8 cellular contexts compared by ENCODE assay signal in the genomic region with DNA sequence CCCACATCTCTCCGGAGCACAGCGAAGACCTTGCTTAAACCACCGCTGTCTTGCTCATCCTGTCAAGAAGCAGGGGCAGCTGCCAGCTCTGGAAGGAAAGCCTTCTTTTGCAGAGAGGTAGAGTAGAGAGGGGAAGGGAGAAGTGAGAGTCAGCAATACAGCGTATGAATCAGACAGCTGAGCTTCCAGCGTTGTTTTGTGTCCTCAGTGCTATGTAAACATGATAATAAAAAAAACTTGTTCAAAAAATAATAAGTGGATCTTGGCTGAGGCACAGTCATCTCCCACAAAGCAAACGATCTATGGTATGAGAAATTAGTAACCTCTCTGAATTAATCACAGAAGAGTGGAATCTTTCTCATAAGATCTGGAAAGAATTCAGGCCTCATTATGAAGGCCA. TPM values are rescaled to one million over a fixed set of nuclear protein-coding genes. Genes with fewer than 3 reads are reported as not detected.
DNase-seq lines count a peak whose midpoint lies in the region; ATAC-seq and TF ChIP-seq lines count a peak whose summit lies in the region.

No MANE protein-coding gene starts in this region.

- H3K27ac Mint-ChIP-seq in MCF 10A (ENCODE audit: low read depth, unreplicated experiment): peak overlapping the region; percentile 78
- H3K27ac Mint-ChIP-seq in naive thymus-derived CD8-positive, alpha-beta T cell: peak overlapping the region in 6 of 10 donors; percentile 25 to 86 (median 70)

- no TSS peak for BruUV-seq in MCF 10A (replicated peaks; lab: Mats Ljungman, UMichigan)

- ATAC-seq in HG03432 (IDR thresholded peaks at IDR 0.05; ENCODE audit: unreplicated experiment): peak; percentile 67
- no peak for ATAC-seq in naive thymus-derived CD8-positive, alpha-beta T cell
- no peak for ATAC-seq in HG03196 (IDR thresholded peaks at IDR 0.05; ENCODE audit: unreplicated experiment)
- ATAC-seq in GM19351 (IDR thresholded peaks at IDR 0.05; ENCODE audit: unreplicated experiment): no peak
- no peak for ATAC-seq in GM18909 (IDR thresholded peaks at IDR 0.05; ENCODE audit: poor library complexity, unreplicated experiment)

- no peak for TF ChIP-seq CTCF in MCF 10A (IDR thresholded peaks at IDR 0.05; ENCODE audit: unreplicated experiment)

- intact Hi-C loops in MCF 10A (cut with micrococcal nuclease): no loop called here

- H3K9me3 Mint-ChIP-seq in MCF 10A (ENCODE audit: unreplicated experiment): no peaks in the 10 kb centered on the region
- H3K9me3 Mint-ChIP-seq in naive thymus-derived CD8-positive, alpha-beta T cell: no peaks in the 10 kb centered on the region

- peaks cover 6% of the 10 kb centered on the region for H3K36me3 Mint-ChIP-seq in MCF 10A (ENCODE audit: insufficient read depth, unreplicated experiment)
- H3K36me3 Mint-ChIP-seq in naive thymus-derived CD8-positive, alpha-beta T cell: no peaks in the 10 kb centered on the region

- H3K4me3 Mint-ChIP-seq in MCF 10A (ENCODE audit: unreplicated experiment): peak overlapping the region; percentile 35
- peak overlapping the region in 7 of 10 donors; percentile 20 to 88 (median 62) for H3K4me3 Mint-ChIP-seq in naive thymus-derived CD8-positive, alpha-beta T cell

- POLR2A ChIA-PET in MCF 10A (lab: Yijun Ruan, JAX): interaction anchor here (0.7 to 1.9 kb wide), 10 partner anchors 8 to 1291 kb away, joined by 3 to 18 read pairs (median 4); a partner anchor contains a TSS
- POLR2A ChIA-PET in naive thymus-derived CD8-positive, alpha-beta T cell (lab: Charles Lee): no interaction called here

- CTCF ChIA-PET in MCF 10A (lab: Yijun Ruan, JAX): interaction anchor here (0.6 to 1.5 kb wide), 3 partner anchors 13 to 326 kb away, joined by 3 to 11 read pairs (median 4); no protein-coding TSS in a partner anchor

- DNase-seq in DMS79 (lab: John Stamatoyannopoulos, UW) (peak; percentile 19), MCF 10A (ENCODE audit: unreplicated experiment) (peak; percentile 81), HUDEP-2 (lab: John Stamatoyannopoulos, UW; ENCODE audit: unreplicated experiment in 76 of 76) (no peak)
- DNase-seq in naive thymus-derived CD8-positive, alpha-beta T cell: no peak

- H3K27me3 Mint-ChIP-seq in MCF 10A (ENCODE audit: insufficient read depth, unreplicated experiment): no peaks in the 10 kb centered on the region
- peaks cover 0 to 5% (median 0%) of the 10 kb centered on the region in 5 donors for H3K27me3 Mint-ChIP-seq in naive thymus-derived CD8-positive, alpha-beta T cell

- H3K4me1 Mint-ChIP-seq in MCF 10A (ENCODE audit: insufficient read depth, unreplicated experiment): peaks cover 22% of the 10 kb centered on the region
- H3K4me1 Mint-ChIP-seq in naive thymus-derived CD8-positive, alpha-beta T cell: peaks cover 0 to 47% (median 30%) of the 10 kb centered on the region in 4 donors

RNA-seq across cellular contexts. Expression of a gene that starts 29.7 kb away (rescaled TPM):
- 32.8 and 38.8 TPM in 2 replicates for total RNA-seq in MCF 10A (2022)
- total RNA-seq in naive thymus-derived CD8-positive, alpha-beta T cell: 1 to 10 TPM; 2.0 to 2.4 TPM
- under 1 TPM in 2 of 3 donors, not detected in 1; 0.05 to 0.14 TPM for polyA plus RNA-seq in naive thymus-derived CD8-positive, alpha-beta T cell

Comparison
In these comparisons a context has a peak if more than half of its experiments do, and no peak if none do; other contexts are left out.
1. DNase-seq: peak in DMS79 (single experiment) and MCF 10A (single experiment); none in naive thymus-derived CD8-positive, alpha-beta T cell (0 of 10) and HUDEP-2 (0 of 76).